In the genomic region with DNA sequence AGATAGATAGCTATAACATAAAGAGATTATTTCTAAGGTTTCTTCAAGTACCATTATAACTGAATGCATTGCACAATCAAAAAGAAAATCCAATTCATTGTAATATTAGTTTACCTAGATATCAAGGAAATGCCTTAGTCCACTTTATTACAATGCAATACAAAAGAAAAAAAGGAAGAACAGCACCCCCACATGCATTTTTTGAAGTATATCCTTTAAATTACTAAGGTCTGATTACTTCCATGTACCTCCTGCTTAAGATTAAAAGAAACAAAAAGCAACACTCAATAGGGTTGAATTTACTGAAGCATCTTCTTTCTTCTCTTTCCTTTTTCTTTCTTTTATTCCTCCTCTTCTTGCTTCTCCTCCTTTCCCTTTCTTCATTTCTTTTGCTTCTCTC, we compare ENCODE assay signal across 25 cellular contexts.
"Had no signal": no experiment of that assay in that cellular context is flagged by ENCODE, and none has a peak within 500 bp of the region (broad histone marks: within the 10 kb centered on the region; RNA-seq: fewer than 3 reads in every experiment).

No MANE protein-coding gene starts in this region.

- H3K27ac Mint-ChIP-seq: memory B cell; mesothelial cell of epicardium; natural killer cell treated with Interleukin-12 subunit alpha and Interleukin-12 subunit beta and Interleukin-15 and Interleukin-18, amount 100 ng/mL, for 72 hours; neural progenitor cell; stimulated activated effector memory CD8-positive, alpha-beta T cell treated with anti-CD3 and anti-CD28 coated beads, Interleukin-12 subunit alpha, Interleukin-12 subunit beta, amount 100 ng/mL, for 72 hours had no signal

- H3K27me3 ChIP-seq: esophagus squamous epithelium, gastroesophageal sphincter, neural progenitor cell, ovary, right atrium auricular region, suprapubic skin, thyroid gland, upper lobe of left lung, uterus had no signal

- H3K4me3 Mint-ChIP-seq: memory B cell; mesothelial cell of epicardium; natural killer cell treated with Interleukin-12 subunit alpha and Interleukin-12 subunit beta and Interleukin-15 and Interleukin-18, amount 100 ng/mL, for 72 hours; neural progenitor cell; stimulated activated effector memory CD8-positive, alpha-beta T cell treated with anti-CD3 and anti-CD28 coated beads, Interleukin-12 subunit alpha, Interleukin-12 subunit beta, amount 100 ng/mL, for 72 hours had no signal

- H3K4me1 ChIP-seq: esophagus squamous epithelium, gastroesophageal sphincter, left ventricle myocardium inferior, lower lobe of right lung, neural progenitor cell, right atrium auricular region, suprapubic skin, thyroid gland, upper lobe of left lung, uterus had no signal

- H3K36me3 ChIP-seq: esophagus squamous epithelium, gastroesophageal sphincter, left ventricle myocardium inferior, lower lobe of right lung, neural progenitor cell, ovary, right atrium auricular region, suprapubic skin, thyroid gland, upper lobe of left lung, uterus had no signal

- H3K9ac ChIP-seq: neural progenitor cell had no signal

- DNase-seq: dermis blood vessel endothelial cell; esophagus squamous epithelium; foreskin fibroblast; glutamatergic neuron; kidney; left cardiac atrium; left ventricle myocardium inferior; lower lobe of right lung; ovary; small intestine; stimulated activated CD4-positive, alpha-beta T cell treated with anti-CD3 and anti-CD28 coated beads, Interleukin-12 subunit alpha, Interleukin-12 subunit beta, amount 100 ng/mL, for 4 hours; stimulated activated CD4-positive, alpha-beta T cell treated with anti-CD3 and anti-CD28 coated beads, Interleukin-2, amount 100 ng/mL, for 48 hours; stimulated activated CD8-positive, alpha-beta memory T cell treated with anti-CD3 and anti-CD28 coated beads, Interleukin-4, amount 100 ng/mL, for 48 hours; stimulated activated naive CD8-positive, alpha-beta T cell treated with anti-CD3 and anti-CD28 coated beads, Interleukin-15, Interleukin-2, amounts not matched to agents 100 U/mL and 50 U/mL, for 24 hours; thyroid gland; uterus had no signal

- H3K27ac ChIP-seq: esophagus squamous epithelium, gastroesophageal sphincter, left ventricle myocardium inferior, lower lobe of right lung, neural progenitor cell, ovary, right atrium auricular region, suprapubic skin, thyroid gland, upper lobe of left lung, uterus had no signal

- H3K4me3 ChIP-seq: esophagus squamous epithelium, gastroesophageal sphincter, left ventricle myocardium inferior, lower lobe of right lung, neural progenitor cell, ovary, right atrium auricular region, suprapubic skin, thyroid gland, upper lobe of left lung, uterus had no signal

- FAIRE-seq: kidney, small intestine had no signal

- H3K4me1 Mint-ChIP-seq: memory B cell; neural progenitor cell; stimulated activated effector memory CD8-positive, alpha-beta T cell treated with anti-CD3 and anti-CD28 coated beads, Interleukin-12 subunit alpha, Interleukin-12 subunit beta, amount 100 ng/mL, for 72 hours had no signal

- H2AFZ ChIP-seq: neural progenitor cell had no signal

- H3K9me3 ChIP-seq: esophagus squamous epithelium, left ventricle myocardium inferior, lower lobe of right lung, ovary, right atrium auricular region, thyroid gland, upper lobe of left lung, uterus had no signal

- H3K4me2 ChIP-seq: neural progenitor cell had no signal

- H3K27me3 Mint-ChIP-seq: memory B cell; natural killer cell treated with Interleukin-12 subunit alpha and Interleukin-12 subunit beta and Interleukin-15 and Interleukin-18, amount 100 ng/mL, for 72 hours had no signal

- H3K36me3 Mint-ChIP-seq: memory B cell; neural progenitor cell; stimulated activated effector memory CD8-positive, alpha-beta T cell treated with anti-CD3 and anti-CD28 coated beads, Interleukin-12 subunit alpha, Interleukin-12 subunit beta, amount 100 ng/mL, for 72 hours had no signal

- ATAC-seq: gastroesophageal sphincter; left cardiac atrium; lower lobe of right lung; natural killer cell treated with Interleukin-12 subunit alpha and Interleukin-12 subunit beta and Interleukin-15 and Interleukin-18, amount 100 ng/mL, for 72 hours; stimulated activated effector memory CD8-positive, alpha-beta T cell treated with anti-CD3 and anti-CD28 coated beads, Interleukin-12 subunit alpha, Interleukin-12 subunit beta, amount 100 ng/mL, for 72 hours; stimulated activated naive CD8-positive, alpha-beta T cell treated with anti-CD3 and anti-CD28 coated beads, Interleukin-15, Interleukin-2, amounts not matched to agents 100 U/mL and 50 U/mL, for 24 hours had no signal
